1 cellular context compared by ENCODE assay signal in the genomic region with DNA sequence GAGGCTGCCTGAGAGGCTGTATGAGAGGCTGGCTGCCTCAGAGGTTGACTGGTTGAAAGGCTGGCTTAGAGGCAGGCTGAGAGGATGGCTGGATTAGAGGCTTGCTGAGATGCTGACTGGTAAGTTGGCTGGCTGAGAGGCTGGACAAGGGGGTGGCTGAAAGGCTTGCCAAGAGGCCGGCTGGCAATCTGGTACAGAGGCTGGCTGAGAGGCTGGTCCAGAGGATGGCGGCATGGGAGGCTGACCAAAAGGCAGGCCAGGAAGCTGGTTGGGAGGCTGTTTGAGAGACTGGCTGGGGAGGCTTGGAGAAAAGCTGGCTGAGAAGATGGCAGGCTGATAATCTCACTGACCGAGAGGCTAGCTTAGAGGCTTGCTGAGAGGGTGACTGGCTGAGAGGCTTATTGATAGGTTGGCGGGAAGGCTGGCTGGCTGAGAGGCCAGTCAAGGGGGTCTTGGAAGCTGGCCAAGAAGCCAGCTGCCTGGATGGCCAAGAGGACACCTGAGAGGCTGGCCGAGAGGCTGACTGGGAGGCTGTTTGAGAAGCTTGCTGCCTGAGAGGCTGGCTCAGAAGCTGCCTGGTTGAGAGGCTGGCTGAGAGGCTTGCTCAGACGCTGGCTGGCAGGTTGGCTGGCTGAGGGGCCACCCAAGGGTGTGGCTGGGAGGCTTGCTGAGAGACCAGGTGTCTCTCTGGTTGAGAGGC.
TF ChIP-seq lines count a peak whose summit lies in the region.

No MANE protein-coding gene starts in this region.

TF ChIP-seq in K562, 482 proteins besides CTCF, POLR2A, EP300 and RAD21:
- TF ChIP-seq, protein P1, sequence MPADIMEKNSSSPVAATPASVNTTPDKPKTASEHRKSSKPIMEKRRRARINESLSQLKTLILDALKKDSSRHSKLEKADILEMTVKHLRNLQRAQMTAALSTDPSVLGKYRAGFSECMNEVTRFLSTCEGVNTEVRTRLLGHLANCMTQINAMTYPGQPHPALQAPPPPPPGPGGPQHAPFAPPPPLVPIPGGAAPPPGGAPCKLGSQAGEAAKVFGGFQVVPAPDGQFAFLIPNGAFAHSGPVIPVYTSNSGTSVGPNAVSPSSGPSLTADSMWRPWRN (IDR thresholded peaks at IDR 0.05; ENCODE audit: low read depth), result no peak
- TF ChIP-seq NFIC (IDR thresholded peaks at IDR 0.05), result peak; percentile 62
